In the genomic region with DNA sequence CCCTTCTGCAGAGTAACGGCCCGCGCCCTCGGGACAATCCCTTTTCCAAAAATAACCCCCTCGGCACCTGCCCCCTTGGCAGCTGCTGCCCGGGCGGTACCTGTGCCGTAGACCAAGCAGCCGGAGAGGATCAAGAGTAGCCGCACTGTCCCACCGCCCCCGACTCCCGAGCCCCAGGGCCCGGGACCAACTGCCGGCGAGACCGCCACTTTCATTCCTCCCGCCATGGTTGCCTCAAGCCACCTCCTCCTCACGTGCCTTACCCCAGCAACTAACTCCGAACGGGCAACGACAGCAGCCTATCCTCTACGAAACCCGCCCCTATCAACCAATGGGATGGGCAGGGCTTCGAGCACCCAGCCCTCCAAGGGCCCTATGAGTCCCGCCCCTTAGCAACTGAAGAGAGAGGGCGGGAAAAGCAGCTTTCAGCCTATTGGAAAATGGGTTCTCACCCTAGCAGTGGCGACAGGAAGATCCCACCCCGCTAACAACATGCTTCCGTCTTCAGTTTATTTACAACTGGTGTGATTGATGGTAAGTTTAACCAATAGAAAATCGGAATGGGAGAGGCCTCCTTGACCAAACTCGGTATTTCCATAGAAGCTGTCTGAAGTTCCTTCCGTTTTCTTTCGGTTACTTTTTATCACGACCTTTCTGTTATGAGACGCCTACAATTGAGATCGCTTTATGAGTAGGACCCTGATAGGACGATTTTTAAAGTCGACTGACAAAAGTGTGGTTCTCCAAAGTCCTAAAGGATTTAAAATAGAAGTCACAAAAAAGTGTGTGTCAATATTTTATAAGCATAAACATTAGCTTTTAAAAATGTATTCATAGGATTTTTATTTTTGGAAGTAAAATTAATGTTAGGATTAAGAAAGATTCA, we compare ENCODE assay signal across 1 cellular context.
A peak's percentile ranks its signal among the peaks of the same experiment; 100 is the strongest.
TF ChIP-seq lines count a peak whose summit lies in the region.

Gene NEMP1, minus strand, starts transcription at position 273 of the 886 bp plus-strand sequence. Its CDS starts 46 bp downstream, at position 227.

TF ChIP-seq in GM12878, 131 proteins besides CTCF, POLR2A, EP300 and RAD21 (continued from another document and continues in another):
- TF ChIP-seq, protein P1, sequence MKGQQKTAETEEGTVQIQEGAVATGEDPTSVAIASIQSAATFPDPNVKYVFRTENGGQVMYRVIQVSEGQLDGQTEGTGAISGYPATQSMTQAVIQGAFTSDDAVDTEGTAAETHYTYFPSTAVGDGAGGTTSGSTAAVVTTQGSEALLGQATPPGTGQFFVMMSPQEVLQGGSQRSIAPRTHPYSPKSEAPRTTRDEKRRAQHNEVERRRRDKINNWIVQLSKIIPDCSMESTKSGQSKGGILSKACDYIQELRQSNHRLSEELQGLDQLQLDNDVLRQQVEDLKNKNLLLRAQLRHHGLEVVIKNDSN (IDR thresholded peaks at IDR 0.05; ENCODE audit: borderline replicate concordance, extremely low read length, insufficient read depth, low read depth, low read length): peak; percentile 91
- peak; percentile 5; the same call in 1 of the 2 replicates for TF ChIP-seq SREBF2 (IDR thresholded peaks at IDR 0.05; ENCODE audit: low read length)
- TF ChIP-seq, protein P2, sequence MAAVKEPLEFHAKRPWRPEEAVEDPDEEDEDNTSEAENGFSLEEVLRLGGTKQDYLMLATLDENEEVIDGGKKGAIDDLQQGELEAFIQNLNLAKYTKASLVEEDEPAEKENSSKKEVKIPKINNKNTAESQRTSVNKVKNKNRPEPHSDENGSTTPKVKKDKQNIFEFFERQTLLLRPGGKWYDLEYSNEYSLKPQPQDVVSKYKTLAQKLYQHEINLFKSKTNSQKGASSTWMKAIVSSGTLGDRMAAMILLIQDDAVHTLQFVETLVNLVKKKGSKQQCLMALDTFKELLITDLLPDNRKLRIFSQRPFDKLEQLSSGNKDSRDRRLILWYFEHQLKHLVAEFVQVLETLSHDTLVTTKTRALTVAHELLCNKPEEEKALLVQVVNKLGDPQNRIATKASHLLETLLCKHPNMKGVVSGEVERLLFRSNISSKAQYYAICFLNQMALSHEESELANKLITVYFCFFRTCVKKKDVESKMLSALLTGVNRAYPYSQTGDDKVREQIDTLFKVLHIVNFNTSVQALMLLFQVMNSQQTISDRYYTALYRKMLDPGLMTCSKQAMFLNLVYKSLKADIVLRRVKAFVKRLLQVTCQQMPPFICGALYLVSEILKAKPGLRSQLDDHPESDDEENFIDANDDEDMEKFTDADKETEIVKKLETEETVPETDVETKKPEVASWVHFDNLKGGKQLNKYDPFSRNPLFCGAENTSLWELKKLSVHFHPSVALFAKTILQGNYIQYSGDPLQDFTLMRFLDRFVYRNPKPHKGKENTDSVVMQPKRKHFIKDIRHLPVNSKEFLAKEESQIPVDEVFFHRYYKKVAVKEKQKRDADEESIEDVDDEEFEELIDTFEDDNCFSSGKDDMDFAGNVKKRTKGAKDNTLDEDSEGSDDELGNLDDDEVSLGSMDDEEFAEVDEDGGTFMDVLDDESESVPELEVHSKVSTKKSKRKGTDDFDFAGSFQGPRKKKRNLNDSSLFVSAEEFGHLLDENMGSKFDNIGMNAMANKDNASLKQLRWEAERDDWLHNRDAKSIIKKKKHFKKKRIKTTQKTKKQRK (IDR thresholded peaks at IDR 0.05; ENCODE audit: low read depth, low read length): peak; percentile 89
- no peak for TF ChIP-seq YBX1 (IDR thresholded peaks at IDR 0.05)
- TF ChIP-seq TARDBP (IDR thresholded peaks at IDR 0.05; ENCODE audit: borderline replicate concordance): no peak
- no peak for TF ChIP-seq ZZZ3 (IDR thresholded peaks at IDR 0.05; ENCODE audit: control insufficient read depth, insufficient read length, low read depth)
- TF ChIP-seq NR2F1 (conservative IDR thresholded peaks at IDR 0.05): no peak
- TF ChIP-seq, protein P3, sequence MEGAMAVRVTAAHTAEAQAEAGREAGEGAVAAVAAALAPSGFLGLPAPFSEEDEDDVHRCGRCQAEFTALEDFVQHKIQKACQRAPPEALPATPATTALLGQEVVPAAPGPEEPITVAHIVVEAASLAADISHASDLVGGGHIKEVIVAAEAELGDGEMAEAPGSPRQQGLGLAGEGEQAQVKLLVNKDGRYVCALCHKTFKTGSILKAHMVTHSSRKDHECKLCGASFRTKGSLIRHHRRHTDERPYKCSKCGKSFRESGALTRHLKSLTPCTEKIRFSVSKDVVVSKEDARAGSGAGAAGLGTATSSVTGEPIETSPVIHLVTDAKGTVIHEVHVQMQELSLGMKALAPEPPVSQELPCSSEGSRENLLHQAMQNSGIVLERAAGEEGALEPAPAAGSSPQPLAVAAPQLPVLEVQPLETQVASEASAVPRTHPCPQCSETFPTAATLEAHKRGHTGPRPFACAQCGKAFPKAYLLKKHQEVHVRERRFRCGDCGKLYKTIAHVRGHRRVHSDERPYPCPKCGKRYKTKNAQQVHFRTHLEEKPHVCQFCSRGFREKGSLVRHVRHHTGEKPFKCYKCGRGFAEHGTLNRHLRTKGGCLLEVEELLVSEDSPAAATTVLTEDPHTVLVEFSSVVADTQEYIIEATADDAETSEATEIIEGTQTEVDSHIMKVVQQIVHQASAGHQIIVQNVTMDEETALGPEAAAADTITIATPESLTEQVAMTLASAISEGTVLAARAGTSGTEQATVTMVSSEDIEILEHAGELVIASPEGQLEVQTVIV (IDR thresholded peaks at IDR 0.05; ENCODE audit: borderline replicate concordance, partially characterized antibody): peak; percentile 69
- no peak for TF ChIP-seq BCL3 (IDR thresholded peaks at IDR 0.05; ENCODE audit: borderline replicate concordance, insufficient read depth, low read depth, low read length, poor library complexity, severe bottlenecking)
- no peak for TF ChIP-seq EZH2 (IDR thresholded peaks at IDR 0.05; ENCODE audit: borderline replicate concordance, control insufficient read depth, low read depth, low read length)
- TF ChIP-seq SREBF1 (IDR thresholded peaks at IDR 0.05; ENCODE audit: low read length): peak; percentile 35; the same call in 1 of the 2 replicates
- TF ChIP-seq ZNF207 (IDR thresholded peaks at IDR 0.05; ENCODE audit: borderline replicate concordance): peak; percentile 43; the same call in 1 of the 2 replicates
- TF ChIP-seq CUX1 (IDR thresholded peaks at IDR 0.05; ENCODE audit: insufficient replicate concordance, low read depth, low read length): no peak
- TF ChIP-seq CREB1 (IDR thresholded peaks at IDR 0.05; ENCODE audit: low read depth): peak; percentile 74
- TF ChIP-seq SP1 (IDR thresholded peaks at IDR 0.05; ENCODE audit: low read depth, low read length): peak; percentile 96
- TF ChIP-seq TAF1 (IDR thresholded peaks at IDR 0.05; ENCODE audit: borderline replicate concordance, low read depth, low read length): peak; percentile 58; the same call in 1 of the 2 replicates
- no peak for TF ChIP-seq ZNF622 (IDR thresholded peaks at IDR 0.05)
- TF ChIP-seq SMC3 (IDR thresholded peaks at IDR 0.05; ENCODE audit: borderline replicate concordance, low read length): no peak
- no peak for TF ChIP-seq IRF5 (IDR thresholded peaks at IDR 0.05; ENCODE audit: borderline replicate concordance)
- TF ChIP-seq ATF7 (IDR thresholded peaks at IDR 0.05; ENCODE audit: low read depth): peak; percentile 44; the same call in 1 of the 2 replicates
- TF ChIP-seq RFX5 (IDR thresholded peaks at IDR 0.05; ENCODE audit: low read depth, low read length): peak; percentile 86
- TF ChIP-seq REST (IDR thresholded peaks at IDR 0.05; ENCODE audit: low read depth, low read length): no peak
- no peak for TF ChIP-seq RBBP5 (conservative IDR thresholded peaks at IDR 0.05)
- TF ChIP-seq, protein P4, sequence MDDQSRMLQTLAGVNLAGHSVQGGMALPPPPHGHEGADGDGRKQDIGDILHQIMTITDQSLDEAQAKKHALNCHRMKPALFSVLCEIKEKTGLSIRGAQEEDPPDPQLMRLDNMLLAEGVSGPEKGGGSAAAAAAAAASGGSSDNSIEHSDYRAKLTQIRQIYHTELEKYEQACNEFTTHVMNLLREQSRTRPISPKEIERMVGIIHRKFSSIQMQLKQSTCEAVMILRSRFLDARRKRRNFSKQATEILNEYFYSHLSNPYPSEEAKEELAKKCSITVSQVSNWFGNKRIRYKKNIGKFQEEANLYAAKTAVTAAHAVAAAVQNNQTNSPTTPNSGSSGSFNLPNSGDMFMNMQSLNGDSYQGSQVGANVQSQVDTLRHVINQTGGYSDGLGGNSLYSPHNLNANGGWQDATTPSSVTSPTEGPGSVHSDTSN (IDR thresholded peaks at IDR 0.05; ENCODE audit: insufficient replicate concordance, low read depth, low read length): peak; percentile 93
- no peak for TF ChIP-seq NFIC (IDR thresholded peaks at IDR 0.05; ENCODE audit: low read depth, low read length)
- peak; percentile 74 for TF ChIP-seq POLR2AphosphoS5 (IDR thresholded peaks at IDR 0.05; ENCODE audit: low read length)
- no peak for TF ChIP-seq STAT1 (conservative IDR thresholded peaks at IDR 0.05)
